Comparison of ENCODE assay signal across 1 cellular context in genomic region chr3:51671090-51672082, GRCh38.
TF ChIP-seq lines count a peak whose summit lies in the region.

TEX264 (plus strand) TSS chr3:51671252; CDS start chr3:51674305, 3,053 bp downstream.

TF ChIP-seq in HepG2, 621 proteins besides CTCF, POLR2A, EP300 and RAD21 (continued from another document and continues in another):
- no peak for TF ChIP-seq THAP7 (CRISPR knock-in tag; IDR thresholded peaks at IDR 0.05)
- TF ChIP-seq POLR2AphosphoS2 (IDR thresholded peaks at IDR 0.05; ENCODE audit: low read depth, low read length) = no peak
- no peak for TF ChIP-seq FUBP1 (CRISPR knock-in tag; IDR thresholded peaks at IDR 0.05; ENCODE audit: borderline replicate concordance)
- peak; percentile 29; the same call in 1 of the 2 replicates for TF ChIP-seq ZNF589 (CRISPR knock-in tag; conservative IDR thresholded peaks at IDR 0.05)
- TF ChIP-seq CHD4 (IDR thresholded peaks at IDR 0.05; ENCODE audit: borderline replicate concordance, low read length) = no peak
- TF ChIP-seq CEBPG (CRISPR knock-in tag; IDR thresholded peaks at IDR 0.05) = no peak
- TF ChIP-seq IRF9 (CRISPR knock-in tag; IDR thresholded peaks at IDR 0.05; ENCODE audit: borderline replicate concordance) = peak; percentile 25; the same call in 1 of the 2 replicates
- no peak for TF ChIP-seq MIER2 (CRISPR knock-in tag; IDR thresholded peaks at IDR 0.05)
- TF ChIP-seq U2AF1 (optimal IDR thresholded peaks at IDR 0.05; ENCODE audit: low read depth, low read length) = no peak
- TF ChIP-seq ZNF543 (CRISPR knock-in tag; IDR thresholded peaks at IDR 0.05) = peak; percentile 72; the same call in 1 of the 2 replicates
- no peak for TF ChIP-seq CENPX (CRISPR knock-in tag; IDR thresholded peaks at IDR 0.05)
- TF ChIP-seq PHB2 (IDR thresholded peaks at IDR 0.05; ENCODE audit: partially characterized antibody) = no peak
- no peak for TF ChIP-seq ZNF512B (CRISPR knock-in tag; IDR thresholded peaks at IDR 0.05; ENCODE audit: borderline replicate concordance)
- TF ChIP-seq ARID3A (IDR thresholded peaks at IDR 0.05; ENCODE audit: low read depth, low read length) = no peak
- peak; percentile 67; the same call in 1 of the 2 replicates for TF ChIP-seq GATAD1 (CRISPR knock-in tag; IDR thresholded peaks at IDR 0.05)
- no peak for TF ChIP-seq ZFP36 (IDR thresholded peaks at IDR 0.05; ENCODE audit: borderline replicate concordance, low read depth, low read length, partially characterized antibody)
- TF ChIP-seq ASH2L (IDR thresholded peaks at IDR 0.05; ENCODE audit: insufficient read length, low read depth, low read length) = no peak
- no peak for TF ChIP-seq REST (IDR thresholded peaks at IDR 0.05; ENCODE audit: borderline replicate concordance in 1 of 2, low read depth in 1 of 2, low read length in 2 of 2)
- 0 out of 2 replicates have a peak, but pooled peaks have one; percentile 28 for TF ChIP-seq ESRRA (CRISPR knock-in tag; IDR thresholded peaks at IDR 0.05; ENCODE audit: low read depth)
- no peak for TF ChIP-seq PHF21A (CRISPR knock-in tag; IDR thresholded peaks at IDR 0.05)
- TF ChIP-seq HNF4G (IDR thresholded peaks at IDR 0.05; ENCODE audit: borderline replicate concordance, low read depth, low read length) = no peak
- TF ChIP-seq HNF4G (CRISPR knock-in tag; IDR thresholded peaks at IDR 0.05; ENCODE audit: borderline replicate concordance, low read depth) = no peak
- TF ChIP-seq POLR2G (IDR thresholded peaks at IDR 0.05; ENCODE audit: low read depth, low read length) = peak; percentile 77
- TF ChIP-seq ZNF382 (CRISPR knock-in tag; IDR thresholded peaks at IDR 0.05; ENCODE audit: borderline replicate concordance) = no peak
- TF ChIP-seq ZBTB1 (CRISPR knock-in tag; IDR thresholded peaks at IDR 0.05; ENCODE audit: borderline replicate concordance) = no peak
- no peak for TF ChIP-seq BCLAF1 (IDR thresholded peaks at IDR 0.05)
- TF ChIP-seq HOXA5 (CRISPR knock-in tag; IDR thresholded peaks at IDR 0.05) = peak; percentile 40; the same call in 1 of the 2 replicates
- TF ChIP-seq ZBTB34 (CRISPR knock-in tag; IDR thresholded peaks at IDR 0.05) = no peak
- 0 out of 2 replicates have a peak, but pooled peaks have one; percentile 52 for TF ChIP-seq HIVEP1 (CRISPR knock-in tag; IDR thresholded peaks at IDR 0.05)
- TF ChIP-seq ZNF782 (CRISPR knock-in tag; IDR thresholded peaks at IDR 0.05; ENCODE audit: borderline replicate concordance) = no peak; the same call in none of the 2 replicates
- TF ChIP-seq ZBTB43 (CRISPR knock-in tag; conservative IDR thresholded peaks at IDR 0.05) = 0 out of 2 replicates have a peak, but pooled peaks have one; percentile 39
- peak; percentile 59; the same call in 1 of the 2 replicates for TF ChIP-seq ZNF547 (CRISPR knock-in tag; IDR thresholded peaks at IDR 0.05)
- TF ChIP-seq REPIN1 (CRISPR knock-in tag; IDR thresholded peaks at IDR 0.05; ENCODE audit: borderline replicate concordance, low read depth) = peak; percentile 30; the same call in 1 of the 2 replicates
- TF ChIP-seq THAP9 (CRISPR knock-in tag; IDR thresholded peaks at IDR 0.05; ENCODE audit: borderline replicate concordance) = peak; percentile 57; the same call in 1 of the 2 replicates
- no peak for TF ChIP-seq MAZ (IDR thresholded peaks at IDR 0.05; ENCODE audit: borderline replicate concordance, low read depth, low read length)
- TF ChIP-seq MAZ (CRISPR knock-in tag; IDR thresholded peaks at IDR 0.05; ENCODE audit: low read depth) = peak; percentile 38; the same call in 1 of the 2 replicates
- no peak for TF ChIP-seq ZNF343 (CRISPR knock-in tag; IDR thresholded peaks at IDR 0.05)
- no peak for TF ChIP-seq NR3C1 (CRISPR knock-in tag; IDR thresholded peaks at IDR 0.05)
